1 cellular context compared by ENCODE assay signal in genomic region chr17:78250891-78251772, GRCh38.
A peak's percentile ranks its signal among the peaks of the same experiment; 100 is the strongest.
TF ChIP-seq lines count a peak whose summit lies in the region.

No MANE protein-coding gene starts in this region.

TF ChIP-seq in K562, 482 proteins besides CTCF, POLR2A, EP300 and RAD21 (continued from another document and continues in another):
- TF ChIP-seq, protein P1, sequence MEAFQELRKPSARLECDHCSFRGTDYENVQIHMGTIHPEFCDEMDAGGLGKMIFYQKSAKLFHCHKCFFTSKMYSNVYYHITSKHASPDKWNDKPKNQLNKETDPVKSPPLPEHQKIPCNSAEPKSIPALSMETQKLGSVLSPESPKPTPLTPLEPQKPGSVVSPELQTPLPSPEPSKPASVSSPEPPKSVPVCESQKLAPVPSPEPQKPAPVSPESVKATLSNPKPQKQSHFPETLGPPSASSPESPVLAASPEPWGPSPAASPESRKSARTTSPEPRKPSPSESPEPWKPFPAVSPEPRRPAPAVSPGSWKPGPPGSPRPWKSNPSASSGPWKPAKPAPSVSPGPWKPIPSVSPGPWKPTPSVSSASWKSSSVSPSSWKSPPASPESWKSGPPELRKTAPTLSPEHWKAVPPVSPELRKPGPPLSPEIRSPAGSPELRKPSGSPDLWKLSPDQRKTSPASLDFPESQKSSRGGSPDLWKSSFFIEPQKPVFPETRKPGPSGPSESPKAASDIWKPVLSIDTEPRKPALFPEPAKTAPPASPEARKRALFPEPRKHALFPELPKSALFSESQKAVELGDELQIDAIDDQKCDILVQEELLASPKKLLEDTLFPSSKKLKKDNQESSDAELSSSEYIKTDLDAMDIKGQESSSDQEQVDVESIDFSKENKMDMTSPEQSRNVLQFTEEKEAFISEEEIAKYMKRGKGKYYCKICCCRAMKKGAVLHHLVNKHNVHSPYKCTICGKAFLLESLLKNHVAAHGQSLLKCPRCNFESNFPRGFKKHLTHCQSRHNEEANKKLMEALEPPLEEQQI (IDR thresholded peaks at IDR 0.05) = no peak
- TF ChIP-seq, protein P2, sequence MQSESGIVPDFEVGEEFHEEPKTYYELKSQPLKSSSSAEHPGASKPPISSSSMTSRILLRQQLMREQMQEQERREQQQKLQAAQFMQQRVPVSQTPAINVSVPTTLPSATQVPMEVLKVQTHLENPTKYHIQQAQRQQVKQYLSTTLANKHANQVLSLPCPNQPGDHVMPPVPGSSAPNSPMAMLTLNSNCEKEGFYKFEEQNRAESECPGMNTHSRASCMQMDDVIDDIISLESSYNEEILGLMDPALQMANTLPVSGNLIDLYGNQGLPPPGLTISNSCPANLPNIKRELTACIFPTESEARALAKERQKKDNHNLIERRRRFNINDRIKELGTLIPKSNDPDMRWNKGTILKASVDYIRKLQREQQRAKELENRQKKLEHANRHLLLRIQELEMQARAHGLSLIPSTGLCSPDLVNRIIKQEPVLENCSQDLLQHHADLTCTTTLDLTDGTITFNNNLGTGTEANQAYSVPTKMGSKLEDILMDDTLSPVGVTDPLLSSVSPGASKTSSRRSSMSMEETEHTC (IDR thresholded peaks at IDR 0.05) = no peak
- TF ChIP-seq ZHX1 (conservative IDR thresholded peaks at IDR 0.05; ENCODE audit: low read length) (0 out of 2 replicates have a peak, but pooled peaks have one; percentile 51), CSDE1 (IDR thresholded peaks at IDR 0.05) (no peak), CTBP1 (IDR thresholded peaks at IDR 0.05; ENCODE audit: borderline replicate concordance) (peak; percentile 72), ZKSCAN8 (CRISPR knock-in tag; IDR thresholded peaks at IDR 0.05) (no peak), TRIM28 (IDR thresholded peaks at IDR 0.05) (no peak), CHCHD3 (CRISPR knock-in tag; IDR thresholded peaks at IDR 0.05) (no peak), SMAD3 (CRISPR knock-in tag; conservative IDR thresholded peaks at IDR 0.05) (peak; percentile 73; the same call in 1 of the 2 replicates), NR2F6 (CRISPR knock-in tag; IDR thresholded peaks at IDR 0.05) (no peak), RBM14 (IDR thresholded peaks at IDR 0.05; ENCODE audit: borderline replicate concordance, insufficient read depth, low read depth, low read length) (no peak), ZBTB7A (IDR thresholded peaks at IDR 0.05; ENCODE audit: borderline replicate concordance, control insufficient read depth, low read depth, low read length) (peak; percentile 93), NRF1 (conservative IDR thresholded peaks at IDR 0.05 in 1 of 2, IDR thresholded peaks at IDR 0.05 in 1 of 2) (no peak), DMBX1 (CRISPR knock-in tag; IDR thresholded peaks at IDR 0.05; ENCODE audit: borderline replicate concordance) (peak; percentile 45; the same call in 1 of the 2 replicates), TCF7L2 (IDR thresholded peaks at IDR 0.05; ENCODE audit: low read depth, low read length) (no peak), ERF (CRISPR knock-in tag; IDR thresholded peaks at IDR 0.05) (peak; percentile 80; the same call in 1 of the 2 replicates), TAF7 (tag; IDR thresholded peaks at IDR 0.05) (no peak), RNF2 (IDR thresholded peaks at IDR 0.05) (no peak), HSF4 (CRISPR knock-in tag; IDR thresholded peaks at IDR 0.05; ENCODE audit: borderline replicate concordance) (no peak), ETV6 (IDR thresholded peaks at IDR 0.05; ENCODE audit: borderline replicate concordance in 1 of 2, low read depth in 2 of 2, low read length in 1 of 2) (no peak), ETV6 (CRISPR knock-in tag; IDR thresholded peaks at IDR 0.05; ENCODE audit: borderline replicate concordance) (no peak), RNF219 (CRISPR knock-in tag; IDR thresholded peaks at IDR 0.05) (no peak), EGR1 (conservative IDR thresholded peaks at IDR 0.05) (0 out of 2 replicates have a peak, but pooled peaks have one; percentile 39), C11orf30 (IDR thresholded peaks at IDR 0.05; ENCODE audit: low read depth) (no peak), ZNF174 (CRISPR knock-in tag; IDR thresholded peaks at IDR 0.05) (no peak), AFF1 (IDR thresholded peaks at IDR 0.05; ENCODE audit: low read depth in 1 of 2, partially characterized antibody in 2 of 2) (no peak), ZNF384 (IDR thresholded peaks at IDR 0.05; ENCODE audit: low read depth, low read length) (no peak), RBM25 (IDR thresholded peaks at IDR 0.05; ENCODE audit: low read depth, low read length, severe bottlenecking) (no peak), CBX8 (IDR thresholded peaks at IDR 0.05; ENCODE audit: borderline replicate concordance, extremely low read depth, low read depth, low read length, poor library complexity, severe bottlenecking) (no peak), ZNF551 (CRISPR knock-in tag; IDR thresholded peaks at IDR 0.05) (no peak), ZNF79 (CRISPR knock-in tag; IDR thresholded peaks at IDR 0.05; ENCODE audit: low read depth) (no peak), ZNF77 (CRISPR knock-in tag; IDR thresholded peaks at IDR 0.05) (no peak), ZNF280B (CRISPR knock-in tag; IDR thresholded peaks at IDR 0.05) (no peak), ZNF431 (CRISPR knock-in tag; IDR thresholded peaks at IDR 0.05) (no peak), NCOA4 (IDR thresholded peaks at IDR 0.05; ENCODE audit: partially characterized antibody) (no peak), ZNF408 (CRISPR knock-in tag; IDR thresholded peaks at IDR 0.05; ENCODE audit: low read depth) (no peak)
- TF ChIP-seq, protein P3, sequence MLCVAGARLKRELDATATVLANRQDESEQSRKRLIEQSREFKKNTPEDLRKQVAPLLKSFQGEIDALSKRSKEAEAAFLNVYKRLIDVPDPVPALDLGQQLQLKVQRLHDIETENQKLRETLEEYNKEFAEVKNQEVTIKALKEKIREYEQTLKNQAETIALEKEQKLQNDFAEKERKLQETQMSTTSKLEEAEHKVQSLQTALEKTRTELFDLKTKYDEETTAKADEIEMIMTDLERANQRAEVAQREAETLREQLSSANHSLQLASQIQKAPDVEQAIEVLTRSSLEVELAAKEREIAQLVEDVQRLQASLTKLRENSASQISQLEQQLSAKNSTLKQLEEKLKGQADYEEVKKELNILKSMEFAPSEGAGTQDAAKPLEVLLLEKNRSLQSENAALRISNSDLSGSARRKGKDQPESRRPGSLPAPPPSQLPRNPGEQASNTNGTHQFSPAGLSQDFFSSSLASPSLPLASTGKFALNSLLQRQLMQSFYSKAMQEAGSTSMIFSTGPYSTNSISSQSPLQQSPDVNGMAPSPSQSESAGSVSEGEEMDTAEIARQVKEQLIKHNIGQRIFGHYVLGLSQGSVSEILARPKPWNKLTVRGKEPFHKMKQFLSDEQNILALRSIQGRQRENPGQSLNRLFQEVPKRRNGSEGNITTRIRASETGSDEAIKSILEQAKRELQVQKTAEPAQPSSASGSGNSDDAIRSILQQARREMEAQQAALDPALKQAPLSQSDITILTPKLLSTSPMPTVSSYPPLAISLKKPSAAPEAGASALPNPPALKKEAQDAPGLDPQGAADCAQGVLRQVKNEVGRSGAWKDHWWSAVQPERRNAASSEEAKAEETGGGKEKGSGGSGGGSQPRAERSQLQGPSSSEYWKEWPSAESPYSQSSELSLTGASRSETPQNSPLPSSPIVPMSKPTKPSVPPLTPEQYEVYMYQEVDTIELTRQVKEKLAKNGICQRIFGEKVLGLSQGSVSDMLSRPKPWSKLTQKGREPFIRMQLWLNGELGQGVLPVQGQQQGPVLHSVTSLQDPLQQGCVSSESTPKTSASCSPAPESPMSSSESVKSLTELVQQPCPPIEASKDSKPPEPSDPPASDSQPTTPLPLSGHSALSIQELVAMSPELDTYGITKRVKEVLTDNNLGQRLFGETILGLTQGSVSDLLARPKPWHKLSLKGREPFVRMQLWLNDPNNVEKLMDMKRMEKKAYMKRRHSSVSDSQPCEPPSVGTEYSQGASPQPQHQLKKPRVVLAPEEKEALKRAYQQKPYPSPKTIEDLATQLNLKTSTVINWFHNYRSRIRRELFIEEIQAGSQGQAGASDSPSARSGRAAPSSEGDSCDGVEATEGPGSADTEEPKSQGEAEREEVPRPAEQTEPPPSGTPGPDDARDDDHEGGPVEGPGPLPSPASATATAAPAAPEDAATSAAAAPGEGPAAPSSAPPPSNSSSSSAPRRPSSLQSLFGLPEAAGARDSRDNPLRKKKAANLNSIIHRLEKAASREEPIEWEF (CRISPR knock-in tag; IDR thresholded peaks at IDR 0.05) = no peak
- TF ChIP-seq, protein P4, sequence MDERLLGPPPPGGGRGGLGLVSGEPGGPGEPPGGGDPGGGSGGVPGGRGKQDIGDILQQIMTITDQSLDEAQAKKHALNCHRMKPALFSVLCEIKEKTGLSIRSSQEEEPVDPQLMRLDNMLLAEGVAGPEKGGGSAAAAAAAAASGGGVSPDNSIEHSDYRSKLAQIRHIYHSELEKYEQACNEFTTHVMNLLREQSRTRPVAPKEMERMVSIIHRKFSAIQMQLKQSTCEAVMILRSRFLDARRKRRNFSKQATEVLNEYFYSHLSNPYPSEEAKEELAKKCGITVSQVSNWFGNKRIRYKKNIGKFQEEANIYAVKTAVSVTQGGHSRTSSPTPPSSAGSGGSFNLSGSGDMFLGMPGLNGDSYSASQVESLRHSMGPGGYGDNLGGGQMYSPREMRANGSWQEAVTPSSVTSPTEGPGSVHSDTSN (CRISPR knock-in tag; IDR thresholded peaks at IDR 0.05; ENCODE audit: low read depth) = no peak
- TF ChIP-seq, protein P4 (tag; conservative IDR thresholded peaks at IDR 0.05; ENCODE audit: low read depth) = no peak
